Comparison of ENCODE assay signal across 26 cellular contexts in genomic region chr11:90774727-90775572, GRCh38.
A peak's percentile ranks its signal among the peaks of the same experiment; 100 is the strongest.
DNase-seq lines count a peak whose midpoint lies in the region; ATAC-seq and TF ChIP-seq lines count a peak whose summit lies in the region.
"Had no signal": no experiment of that assay in that cellular context is flagged by ENCODE, and none has a peak within 500 bp of the region (broad histone marks: within the 10 kb centered on the region; RNA-seq: fewer than 3 reads in every experiment).

No MANE protein-coding gene starts in this region.

- H3K27ac ChIP-seq in OCI-LY3 (ENCODE audit: low read length) (peak overlapping the region; percentile 95), iPS DF 6.9 (ENCODE audit: low read length) (no peak overlapping the region)
- H3K27ac ChIP-seq: A549, body of pancreas, left lung, parathyroid adenoma, RWPE1, upper lobe of left lung had no signal

- no peaks in the 10 kb centered on the region for H3K36me3 ChIP-seq in BE2C
- peaks cover 5% of the 10 kb centered on the region for H3K36me3 ChIP-seq in OCI-LY3 (replicated peaks; ENCODE audit: low read depth, low read length)
- no peaks in the 10 kb centered on the region for H3K36me3 ChIP-seq in iPS DF 6.9 (ENCODE audit: control insufficient read depth, insufficient read depth, low read length)
- H3K36me3 ChIP-seq: left lung, upper lobe of left lung had no signal

- H2AFZ ChIP-seq in OCI-LY3 (ENCODE audit: low read depth, low read length) = peak overlapping the region; percentile 54
- H2AFZ ChIP-seq: parathyroid adenoma had no signal

- TF ChIP-seq CTCF in BE2C (IDR thresholded peaks at IDR 0.05; ENCODE audit: low read depth, low read length) = no peak
- TF ChIP-seq CTCF in OCI-LY3 (IDR thresholded peaks at IDR 0.05; ENCODE audit: low read depth, low read length) = no peak
- no peak for TF ChIP-seq CTCF in GM20000 (IDR thresholded peaks at IDR 0.05; ENCODE audit: extremely low read depth, missing control alignments)

- in situ Hi-C loops in KBM-7 (cut with MboI; ENCODE audit: low pct_unique_long_range_greater_than_20kb, low sequenced_read_pairs) = no loop called here

- H3K4me1 ChIP-seq in BE2C = no peaks in the 10 kb centered on the region; the same call in none of the 2 replicates
- peaks cover 33% of the 10 kb centered on the region for H3K4me1 ChIP-seq in OCI-LY3 (ENCODE audit: low read length)
- H3K4me1 ChIP-seq in iPS DF 6.9 (ENCODE audit: control insufficient read depth, insufficient read depth, low read length) = no peaks in the 10 kb centered on the region
- H3K4me1 ChIP-seq: A549, body of pancreas, left lung, parathyroid adenoma, upper lobe of left lung had no signal

- ATAC-seq in GM19467 (IDR thresholded peaks at IDR 0.05; ENCODE audit: unreplicated experiment) = peak; percentile 30
- ATAC-seq: A549; activated naive CD8-positive, alpha-beta T cell treated with anti-CD3 and anti-CD28 coated beads, Interleukin-2, amount 50 U/mL, for 24 hours; body of pancreas; left lung; natural killer cell; sciatic nerve had no signal

- no CpG with 5 or more reads among the region's 13 CpGs for WGBS in iPS DF 6.9 (ENCODE audit: insufficient coverage, insufficient read length)

- no peaks in the 10 kb centered on the region for H3K27me3 ChIP-seq in BE2C
- no peaks in the 10 kb centered on the region for H3K27me3 ChIP-seq in OCI-LY3 (ENCODE audit: low read depth, low read length)
- no peaks in the 10 kb centered on the region for H3K27me3 ChIP-seq in iPS DF 6.9 (ENCODE audit: control insufficient read depth, insufficient read depth, low read length)
- H3K27me3 ChIP-seq: body of pancreas, left lung, upper lobe of left lung had no signal

- H3K4me3 ChIP-seq in BE2C (ENCODE audit: low read depth, low read length) (no peak overlapping the region), OCI-LY3 (ENCODE audit: low read length) (peak overlapping the region; percentile 70), iPS DF 6.9 (ENCODE audit: low read length) (no peak overlapping the region)
- H3K4me3 ChIP-seq: A549, body of pancreas, left lung, upper lobe of left lung had no signal

- no peaks in the 10 kb centered on the region for H4K20me1 ChIP-seq in OCI-LY3 (ENCODE audit: insufficient read depth, low read length)

- peak overlapping the region; percentile 74 for H3K9ac ChIP-seq in OCI-LY3 (ENCODE audit: low read length)
- H3K9ac ChIP-seq: parathyroid adenoma had no signal

- DNase-seq in BE2C (peak; percentile 16), iPS DF 6.9 (ENCODE audit: low read depth, low spot score) (peak; percentile 4), NCI-H2029 (lab: John Stamatoyannopoulos, UW) (no peak), ureter (ENCODE audit: low spot score) (no peak), KBM-7 (no peak), GM20000 (ENCODE audit: low spot score) (no peak)
- DNase-seq: activated CD4-positive, alpha-beta T cell treated with anti-CD3 and anti-CD28 coated beads, Interleukin-2, amount 50 U/mL, for 4 hours; activated CD8-positive, alpha-beta memory T cell treated with anti-CD3 and anti-CD28 coated beads, Interleukin-2, amount 50 U/mL, for 4 hours; activated naive CD8-positive, alpha-beta T cell treated with anti-CD3 and anti-CD28 coated beads, Interleukin-2, amount 50 U/mL, for 24 hours; body of pancreas; cortex of kidney; immature natural killer cell; midbrain; natural killer cell; NCI-H1105 treated with DMSO at 0.1 percent for 48 hours; NCI-H446 treated with DMSO at 0.1 percent for 48 hours; stimulated activated CD4-positive, alpha-beta T cell treated with anti-CD3 and anti-CD28 coated beads, Interleukin-15, amount 100 ng/mL, for 24 hours; stimulated activated CD8-positive, alpha-beta memory T cell treated with anti-CD3 and anti-CD28 coated beads, Interleukin-4, amount 100 ng/mL, for 48 hours; upper lobe of left lung had no signal

- H3K9me3 ChIP-seq in BE2C (no peaks in the 10 kb centered on the region), OCI-LY3 (ENCODE audit: insufficient read depth, low read length) (no peaks in the 10 kb centered on the region; the same call in 1 of the 2 replicates), iPS DF 6.9 (ENCODE audit: control insufficient read depth, insufficient read depth, low read length) (no peaks in the 10 kb centered on the region)
- H3K9me3 ChIP-seq: A549, body of pancreas, upper lobe of left lung had no signal

- H3K79me2 ChIP-seq in OCI-LY3 (ENCODE audit: low read length) = no peaks in the 10 kb centered on the region
- H3K79me2 ChIP-seq: parathyroid adenoma had no signal

- peak overlapping the region; percentile 83 for H3K4me2 ChIP-seq in OCI-LY3 (ENCODE audit: low read length)
- H3K4me2 ChIP-seq: A549 had no signal

Comparison
In these comparisons a context has a peak if more than half of its experiments do, and no peak if none do; other contexts are left out.
1. DNase-seq: peak in BE2C (single experiment) and iPS DF 6.9 (single experiment); none in NCI-H2029 (single experiment), ureter (single experiment), KBM-7 (single experiment) and GM20000 (single experiment).